In genomic region chr11:118295834-118296454, GRCh38 we compare ENCODE assay signal across 9 cellular contexts. TPM values are rescaled to one million over a fixed set of nuclear protein-coding genes. Genes with fewer than 3 reads are reported as not detected.
DNase-seq lines count a peak whose midpoint lies in the region; ATAC-seq and TF ChIP-seq lines count a peak whose summit lies in the region.
"Had no signal": no experiment of that assay in that cellular context is flagged by ENCODE, and none has a peak within 500 bp of the region (broad histone marks: within the 10 kb centered on the region; RNA-seq: fewer than 3 reads in every experiment).

No MANE protein-coding gene starts in this region.

- H3K27me3 ChIP-seq in DOHH2 (ENCODE audit: control insufficient read depth, low read length): no peaks in the 10 kb centered on the region
- no peaks in the 10 kb centered on the region for H3K27me3 ChIP-seq in KMS-11 (ENCODE audit: insufficient read depth, low read depth)
- H3K27me3 ChIP-seq in gastroesophageal sphincter: peaks cover 21% of the 10 kb centered on the region
- H3K27me3 ChIP-seq: SJCRH30 had no signal

- H3K9me2 ChIP-seq in DOHH2 (replicated peaks; ENCODE audit: control insufficient read depth, low read length): no peaks in the 10 kb centered on the region

- peak; percentile 62 for DNase-seq in activated CD8-positive, alpha-beta T cell treated with anti-CD3 and anti-CD28 coated beads, Interleukin-2, amount 10 ng/mL, durations not matched to agents 7 days and 5 days
- peak in 5 of 6 experiments; percentile 8 to 60 (median 17) for DNase-seq in stimulated activated naive CD4-positive, alpha-beta T cell (lab: John Stamatoyannopoulos, UW)
- no peak for DNase-seq in hypothalamus (lab: John Stamatoyannopoulos, UW)

- no peak overlapping the region for H3K9ac ChIP-seq in KMS-11

- H3K4me2 ChIP-seq in DOHH2 (ENCODE audit: low read length) (peak overlapping the region; percentile 9; the same call in 1 of the 2 replicates), KMS-11 (no peak overlapping the region)

- POLR2A ChIA-PET in activated CD8-positive, alpha-beta T cell treated with anti-CD3 and anti-CD28 coated beads, Interleukin-2, amount 10 ng/mL, durations not matched to agents 7 days and 5 days (lab: Charles Lee): interaction anchor here (0.7 to 1.8 kb wide), 7 partner anchors 9 to 72 kb away, joined by 3 to 23 read pairs (median 4); partner anchors contain the start of genes CD3E and JAML

- H3K4me1 Mint-ChIP-seq in activated CD8-positive, alpha-beta T cell treated with anti-CD3 and anti-CD28 coated beads, Interleukin-2, amount 10 ng/mL, durations not matched to agents 7 days and 5 days (ENCODE audit: low read depth): peaks cover 22% of the 10 kb centered on the region

- WGBS in gastroesophageal sphincter (ENCODE audit: low coverage in 1 of 2), 2 donors: 56 to 58% methylated on average over 1 to 2 of the region's 2 CpGs

- H2AFZ ChIP-seq in KMS-11 (ENCODE audit: low read depth): no peak overlapping the region

- no peaks in the 10 kb centered on the region for H4K20me1 ChIP-seq in DOHH2 (ENCODE audit: control insufficient read depth, insufficient read depth, low read depth, low read length)
- H4K20me1 ChIP-seq in KMS-11 (ENCODE audit: insufficient read depth): no peaks in the 10 kb centered on the region

- H3K36me3 ChIP-seq in DOHH2 (ENCODE audit: control insufficient read depth, low read length) (no peaks in the 10 kb centered on the region), KMS-11 (ENCODE audit: insufficient read depth) (no peaks in the 10 kb centered on the region), gastroesophageal sphincter (no peaks in the 10 kb centered on the region)
- H3K36me3 ChIP-seq: SJCRH30 had no signal

- H3K9me3 ChIP-seq in DOHH2 (ENCODE audit: control insufficient read depth, insufficient read depth, low read length): no peaks in the 10 kb centered on the region
- no peaks in the 10 kb centered on the region for H3K9me3 ChIP-seq in gastroesophageal sphincter
- H3K9me3 ChIP-seq: SJCRH30 had no signal

- no peaks in the 10 kb centered on the region for H3K9me3 Mint-ChIP-seq in activated CD8-positive, alpha-beta T cell treated with anti-CD3 and anti-CD28 coated beads, Interleukin-2, amount 10 ng/mL, durations not matched to agents 7 days and 5 days (ENCODE audit: insufficient read depth)

- no peaks in the 10 kb centered on the region for H3K27me3 Mint-ChIP-seq in activated CD8-positive, alpha-beta T cell treated with anti-CD3 and anti-CD28 coated beads, Interleukin-2, amount 10 ng/mL, durations not matched to agents 7 days and 5 days (ENCODE audit: low read depth)

- H3F3A ChIP-seq in DOHH2 (ENCODE audit: control insufficient read depth, insufficient read depth): no peaks in the 10 kb centered on the region

- no peak overlapping the region for H3K4me3 Mint-ChIP-seq in activated CD8-positive, alpha-beta T cell treated with anti-CD3 and anti-CD28 coated beads, Interleukin-2, amount 10 ng/mL, durations not matched to agents 7 days and 5 days

- ATAC-seq in activated CD8-positive, alpha-beta T cell treated with anti-CD3 and anti-CD28 coated beads, Interleukin-2, amount 10 ng/mL, durations not matched to agents 7 days and 5 days: peak; percentile 64
- ATAC-seq in gastroesophageal sphincter (no peak), GM19452 (IDR thresholded peaks at IDR 0.05; ENCODE audit: unreplicated experiment) (no peak), HG03280 (IDR thresholded peaks at IDR 0.05; ENCODE audit: unreplicated experiment) (no peak)

- no peaks in the 10 kb centered on the region for H3K36me3 Mint-ChIP-seq in activated CD8-positive, alpha-beta T cell treated with anti-CD3 and anti-CD28 coated beads, Interleukin-2, amount 10 ng/mL, durations not matched to agents 7 days and 5 days (ENCODE audit: low read depth)

- CTCF ChIA-PET in activated CD8-positive, alpha-beta T cell treated with anti-CD3 and anti-CD28 coated beads, Interleukin-2, amount 10 ng/mL, durations not matched to agents 7 days and 5 days (lab: Charles Lee): interaction anchor here (0.6 to 8.1 kb wide), 62 partner anchors 9 to 318 kb away, joined by 3 to 132 read pairs (median 5); partner anchors contain the start of genes ARCN1, CD3E, JAML and MPZL2

- TF ChIP-seq CTCF in DOHH2 (IDR thresholded peaks at IDR 0.05; ENCODE audit: low read depth, low read length, poor library complexity, severe bottlenecking) (peak; percentile 84), KMS-11 (conservative IDR thresholded peaks at IDR 0.05; ENCODE audit: low read depth, low read length) (peak; percentile 48), gastroesophageal sphincter (IDR thresholded peaks at IDR 0.05) (peak in 3 of 4 experiments; percentile 9 to 32 (median 28))

- H3K27ac ChIP-seq in DOHH2 (ENCODE audit: low read depth, low read length) (no peak overlapping the region), KMS-11 (no peak overlapping the region), gastroesophageal sphincter (no peak overlapping the region)
- H3K27ac ChIP-seq: SJCRH30 had no signal

- peaks cover 24% of the 10 kb centered on the region for H3K4me1 ChIP-seq in DOHH2 (ENCODE audit: control insufficient read depth, low read length)
- no peaks in the 10 kb centered on the region for H3K4me1 ChIP-seq in KMS-11 (ENCODE audit: low read depth, poor library complexity, severe bottlenecking)
- H3K4me1 ChIP-seq in gastroesophageal sphincter: no peaks in the 10 kb centered on the region
- H3K4me1 ChIP-seq: SJCRH30 had no signal

- no peak for TF ChIP-seq EP300 in gastroesophageal sphincter (IDR thresholded peaks at IDR 0.05)

- no peak overlapping the region for H3K4me3 ChIP-seq in DOHH2 (ENCODE audit: low read length)
- no peak overlapping the region for H3K4me3 ChIP-seq in KMS-11 (IDR thresholded peaks at IDR 0.05; ENCODE audit: insufficient read depth, low read depth, low read length)
- H3K4me3 ChIP-seq in gastroesophageal sphincter: no peak overlapping the region
- H3K4me3 ChIP-seq: SJCRH30 had no signal

- H3K79me2 ChIP-seq in DOHH2 (ENCODE audit: control insufficient read depth, low read length) (no peaks in the 10 kb centered on the region), KMS-11 (ENCODE audit: insufficient read depth, low read depth) (no peaks in the 10 kb centered on the region)

- no peak for TF ChIP-seq POLR2A in gastroesophageal sphincter (IDR thresholded peaks at IDR 0.05)

- H3K27ac Mint-ChIP-seq in activated CD8-positive, alpha-beta T cell treated with anti-CD3 and anti-CD28 coated beads, Interleukin-2, amount 10 ng/mL, durations not matched to agents 7 days and 5 days: no peak overlapping the region

RNA-seq across cellular contexts. Expression of gene CD3E, which starts 8.6 kb away (rescaled TPM):
- total RNA-seq in activated CD8-positive, alpha-beta T cell treated with anti-CD3 and anti-CD28 coated beads, Interleukin-2, amount 10 ng/mL, durations not matched to agents 7 days and 5 days: 100 to 1,000 TPM; 515 to 530 TPM
- 1 to 10 TPM in 1 of 4 donors, under 1 TPM in 2, not detected in 1; 0.77 to 2.8 (median 0.78) TPM for total RNA-seq in gastroesophageal sphincter
- total RNA-seq: SJCRH30 had no signal

RNA-seq across cellular contexts. Expression of gene MPZL2, which starts 31.8 kb away (rescaled TPM):
- total RNA-seq in activated CD8-positive, alpha-beta T cell treated with anti-CD3 and anti-CD28 coated beads, Interleukin-2, amount 10 ng/mL, durations not matched to agents 7 days and 5 days: 10 to 100 TPM; 11.7 to 12.2 TPM
- 10 to 100 TPM in 3 of 4 donors, 1 to 10 TPM in 1; 8.7 to 57.0 (median 12.1) TPM for total RNA-seq in gastroesophageal sphincter
- total RNA-seq: SJCRH30 had no signal

RNA-seq across cellular contexts. Expression of gene MPZL3, which starts 43.8 kb away (rescaled TPM):
- 10 to 100 TPM; 19.6 to 20.0 TPM for total RNA-seq in activated CD8-positive, alpha-beta T cell treated with anti-CD3 and anti-CD28 coated beads, Interleukin-2, amount 10 ng/mL, durations not matched to agents 7 days and 5 days
- 1 to 10 TPM in 1 of 4 donors, under 1 TPM in 3; 0.54 to 3.8 (median 0.65) TPM for total RNA-seq in gastroesophageal sphincter

RNA-seq across cellular contexts. Expression of gene CD3D, which starts 46.6 kb away (rescaled TPM):
- 100 to 1,000 TPM; 541 to 588 TPM for total RNA-seq in activated CD8-positive, alpha-beta T cell treated with anti-CD3 and anti-CD28 coated beads, Interleukin-2, amount 10 ng/mL, durations not matched to agents 7 days and 5 days
- 1 to 10 TPM in 3 of 4 donors, not detected in 1; 1.5 to 1.8 (median 1.7) TPM for total RNA-seq in gastroesophageal sphincter
- total RNA-seq: SJCRH30 had no signal

RNA-seq across cellular contexts. Expression of gene CD3G, which starts 48.2 kb away (rescaled TPM):
- 100 to 1,000 TPM; 227 to 232 TPM for total RNA-seq in activated CD8-positive, alpha-beta T cell treated with anti-CD3 and anti-CD28 coated beads, Interleukin-2, amount 10 ng/mL, durations not matched to agents 7 days and 5 days
- 1 to 10 TPM in 1 of 4 donors, under 1 TPM in 2, not detected in 1; 0.10 to 1.3 (median 0.46) TPM for total RNA-seq in gastroesophageal sphincter
- total RNA-seq: SJCRH30 had no signal

Comparison
In these comparisons a context has a peak if more than half of its experiments do, and no peak if none do; other contexts are left out.
1. CTCF ChIP-seq: peak in every context shown above with its lines; median percentile 84 in DOHH2; 48 in KMS-11; 28 in gastroesophageal sphincter.
2. DNase-seq: peak in activated CD8-positive, alpha-beta T cell treated with anti-CD3 and anti-CD28 coated beads, Interleukin-2, amount 10 ng/mL, durations not matched to agents 7 days and 5 days (single experiment) and stimulated activated naive CD4-positive, alpha-beta T cell (5 of 6); none in hypothalamus (0 of 51).
3. RNA of gene CD3E, which starts 8.6 kb away (total RNA-seq): 515 to 530 TPM in activated CD8-positive, alpha-beta T cell treated with anti-CD3 and anti-CD28 coated beads, Interleukin-2, amount 10 ng/mL, durations not matched to agents 7 days and 5 days; 0.77 to 2.8 TPM in gastroesophageal sphincter; every median in the first group is over 100 times any median in the second.
4. RNA of gene MPZL3, which starts 43.8 kb away (total RNA-seq): 19.6 to 20.0 TPM in activated CD8-positive, alpha-beta T cell treated with anti-CD3 and anti-CD28 coated beads, Interleukin-2, amount 10 ng/mL, durations not matched to agents 7 days and 5 days; 0.54 to 3.8 TPM in gastroesophageal sphincter; every median in the first group is over 4 times any median in the second.